17 cellular contexts compared by ENCODE assay signal in the genomic region with DNA sequence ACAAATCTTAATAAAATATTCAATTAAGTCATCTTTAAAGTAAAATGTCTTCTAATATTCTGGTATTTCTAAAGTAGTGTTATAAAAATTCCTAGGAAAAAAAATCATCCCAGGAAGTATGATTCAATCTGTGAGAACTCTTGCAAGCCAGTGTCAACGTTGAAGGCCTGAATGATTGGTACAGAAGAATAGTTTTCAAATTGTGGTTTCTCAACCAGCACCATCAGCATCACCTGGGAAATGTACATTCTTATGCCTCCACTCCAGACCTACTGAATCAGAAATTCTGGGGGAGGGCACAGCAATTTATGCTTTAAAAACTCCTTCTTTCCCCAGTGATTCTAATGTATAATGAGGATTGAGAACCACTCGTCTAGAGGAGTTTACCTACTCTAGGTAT.
"Had no signal": no experiment of that assay in that cellular context is flagged by ENCODE, and none has a peak within 500 bp of the region (broad histone marks: within the 10 kb centered on the region; RNA-seq: fewer than 3 reads in every experiment).

No MANE protein-coding gene starts in this region.

- H3K9me3 Mint-ChIP-seq: activated naive CD4-positive, alpha-beta T cell treated with anti-CD3 and anti-CD28 coated beads for 36 hours; activated T-helper 17 cell treated with anti-CD3 and anti-CD28 coated beads, Interleukin-2, amount 50 U/mL, for 72 hours; neural crest cell had no signal

- H3K4me1 ChIP-seq: heart left ventricle, pancreas, thyroid gland, uterus had no signal

- H3K27ac ChIP-seq: heart left ventricle, pancreas, thyroid gland, uterus had no signal

- FAIRE-seq: keratinocyte, pancreas had no signal

- DNase-seq: activated CD4-positive, alpha-beta T cell treated with anti-CD3 and anti-CD28 coated beads, Interleukin-2, amount 50 U/mL, for 1 hour; activated CD4-positive, CD25-positive, alpha-beta regulatory T cell; activated naive CD4-positive, alpha-beta T cell treated with anti-CD3 and anti-CD28 coated beads for 36 hours; activated T-cell treated with anti-CD3 and anti-CD28 coated beads for 4 hours; central memory CD4-positive, alpha-beta T cell; dermis blood vessel endothelial cell; heart left ventricle; left ventricle myocardium superior; mesendoderm; pancreas; stimulated activated CD4-positive, alpha-beta T cell treated with anti-CD3 and anti-CD28 coated beads, Interleukin-15, amount 100 ng/mL, for 24 hours; stimulated activated CD4-positive, alpha-beta T cell treated with anti-CD3 and anti-CD28 coated beads, Interleukin-4, amount 100 ng/mL, for 24 hours; thyroid gland; uterus had no signal

- H3K4me3 Mint-ChIP-seq: activated naive CD4-positive, alpha-beta T cell treated with anti-CD3 and anti-CD28 coated beads for 36 hours; activated T-helper 17 cell treated with anti-CD3 and anti-CD28 coated beads, Interleukin-2, amount 50 U/mL, for 72 hours; neural crest cell had no signal

- H3K9me3 ChIP-seq: heart left ventricle, pancreas, thyroid gland, uterus had no signal

- H3K4me3 ChIP-seq: heart left ventricle, pancreas, thyroid gland, uterus had no signal

- H3K27ac Mint-ChIP-seq: activated naive CD4-positive, alpha-beta T cell treated with anti-CD3 and anti-CD28 coated beads for 36 hours; activated T-helper 17 cell treated with anti-CD3 and anti-CD28 coated beads, Interleukin-2, amount 50 U/mL, for 72 hours had no signal

- H3K4me1 Mint-ChIP-seq: activated T-helper 17 cell treated with anti-CD3 and anti-CD28 coated beads, Interleukin-2, amount 50 U/mL, for 72 hours; neural crest cell had no signal

- H3K27me3 ChIP-seq: pancreas, thyroid gland, uterus had no signal

- H3K36me3 ChIP-seq: heart left ventricle, pancreas, thyroid gland, uterus had no signal

- ATAC-seq: activated T-helper 17 cell treated with anti-CD3 and anti-CD28 coated beads, Interleukin-2, amount 50 U/mL, for 72 hours; heart left ventricle; left ventricle myocardium superior; pancreas had no signal
